21 cellular contexts compared by ENCODE assay signal in genomic region chr9:97573482-97574073, GRCh38. TPM values are rescaled to one million over a fixed set of nuclear protein-coding genes. Genes with fewer than 3 reads are reported as not detected.
A peak's percentile ranks its signal among the peaks of the same experiment; 100 is the strongest.
DNase-seq lines count a peak whose midpoint lies in the region; ATAC-seq and TF ChIP-seq lines count a peak whose summit lies in the region.
"Had no signal": no experiment of that assay in that cellular context is flagged by ENCODE, and none has a peak within 500 bp of the region (broad histone marks: within the 10 kb centered on the region; RNA-seq: fewer than 3 reads in every experiment).

No MANE protein-coding gene starts in this region.

- intact Hi-C loops in natural killer cell (cut with micrococcal nuclease) (no loop called here), psoas muscle (cut with DNase I) (no loop called here)

- H3K4me3 Mint-ChIP-seq in natural killer cell treated with Interleukin-12 subunit alpha and Interleukin-12 subunit beta and Interleukin-15 and Interleukin-18, amount 100 ng/mL, for 72 hours = peak overlapping the region; percentile 10
- H3K4me3 Mint-ChIP-seq in natural killer cell = no peak overlapping the region
- peak overlapping the region; percentile 49 for H3K4me3 Mint-ChIP-seq in T-helper 17 cell
- H3K4me3 Mint-ChIP-seq in endothelial cell (ENCODE audit: unreplicated experiment) = no peak overlapping the region
- H3K4me3 Mint-ChIP-seq: activated naive CD4-positive, alpha-beta T cell treated with anti-CD3 and anti-CD28 coated beads for 36 hours; CD8-positive, alpha-beta T cell; stimulated activated memory B cell treated with anti-CD40 and anti-IgM and Interleukin-4, amounts not matched to agents 10 μg/mL and 1 μg/mL and 100 μg/mL, for 72 hours had no signal

- no peak for ATAC-seq in natural killer cell treated with Interleukin-12 subunit alpha and Interleukin-12 subunit beta and Interleukin-15 and Interleukin-18, amount 100 ng/mL, for 72 hours
- ATAC-seq in natural killer cell (no peak), T-helper 17 cell (no peak), psoas muscle (no peak)
- ATAC-seq: CD8-positive, alpha-beta T cell; foreskin keratinocyte; left lung; stimulated activated memory B cell treated with anti-CD40 and anti-IgM and Interleukin-4, amounts not matched to agents 10 μg/mL and 1 μg/mL and 100 μg/mL, for 72 hours had no signal

- TF ChIP-seq CTCF in natural killer cell (IDR thresholded peaks at IDR 0.05) = no peak
- no peak for TF ChIP-seq CTCF in psoas muscle (IDR thresholded peaks at IDR 0.05)
- TF ChIP-seq CTCF in endothelial cell (IDR thresholded peaks at IDR 0.05; ENCODE audit: unreplicated experiment) = no peak

- H3K27me3 Mint-ChIP-seq in natural killer cell treated with Interleukin-12 subunit alpha and Interleukin-12 subunit beta and Interleukin-15 and Interleukin-18, amount 100 ng/mL, for 72 hours = no peaks in the 10 kb centered on the region
- H3K27me3 Mint-ChIP-seq in natural killer cell (ENCODE audit: low read depth in 2 of 2) (peaks cover 0 to 6% of the 10 kb centered on the region in 2 donors), T-helper 17 cell (peaks cover 5% of the 10 kb centered on the region), endothelial cell (ENCODE audit: unreplicated experiment) (peaks cover 1% of the 10 kb centered on the region)
- H3K27me3 Mint-ChIP-seq: stimulated activated memory B cell treated with anti-CD40 and anti-IgM and Interleukin-4, amounts not matched to agents 10 μg/mL and 1 μg/mL and 100 μg/mL, for 72 hours had no signal

- no peaks in the 10 kb centered on the region for H3K27me3 ChIP-seq in psoas muscle (ENCODE audit: insufficient read depth in 3 of 3, low read length in 2 of 3)
- no peaks in the 10 kb centered on the region for H3K27me3 ChIP-seq in effector memory CD4-positive, alpha-beta T cell (replicated peaks; ENCODE audit: control insufficient read depth, insufficient read depth, low read length, poor library complexity, severe bottlenecking)
- H3K27me3 ChIP-seq: left lung had no signal

- DNase-seq in natural killer cell treated with Interleukin-12 subunit alpha and Interleukin-12 subunit beta and Interleukin-15 and Interleukin-18, amount 100 ng/mL, for 72 hours (ENCODE audit: low spot score) = no peak
- DNase-seq in natural killer cell = no peak
- DNase-seq in T-helper 17 cell = no peak
- no peak for DNase-seq in psoas muscle
- DNase-seq in effector memory CD4-positive, alpha-beta T cell = no peak
- no peak for DNase-seq in endothelial cell (ENCODE audit: low spot score)
- no peak for DNase-seq in Ammon's horn (ENCODE audit: low spot score)
- DNase-seq: activated CD4-positive, alpha-beta T cell treated with anti-CD3 and anti-CD28 coated beads, Interleukin-2, amount 50 U/mL, for 1 hour; activated naive CD4-positive, alpha-beta T cell treated with anti-CD3 and anti-CD28 coated beads for 36 hours; central memory CD4-positive, alpha-beta T cell; DMS 273 treated with DMSO at 0.1 percent for 48 hours; foreskin keratinocyte; left lung; naive B cell; NCI-H1436; NCI-H446 treated with DMSO at 0.1 percent for 48 hours; T-helper 9 cell had no signal

- H3K4me1 Mint-ChIP-seq in natural killer cell treated with Interleukin-12 subunit alpha and Interleukin-12 subunit beta and Interleukin-15 and Interleukin-18, amount 100 ng/mL, for 72 hours (ENCODE audit: low read depth in 2 of 2) = peaks cover 0 to 16% of the 10 kb centered on the region in 2 donors
- peaks cover 6 to 22% of the 10 kb centered on the region in 2 donors for H3K4me1 Mint-ChIP-seq in natural killer cell
- H3K4me1 Mint-ChIP-seq in T-helper 17 cell = peaks cover 9% of the 10 kb centered on the region
- no peaks in the 10 kb centered on the region for H3K4me1 Mint-ChIP-seq in endothelial cell (ENCODE audit: unreplicated experiment)

- H3K4me3 ChIP-seq in psoas muscle = no peak overlapping the region
- no peak overlapping the region for H3K4me3 ChIP-seq in effector memory CD4-positive, alpha-beta T cell (ENCODE audit: insufficient read depth, low read depth, low read length, poor library complexity, severe bottlenecking)
- H3K4me3 ChIP-seq: left lung, smooth muscle cell had no signal

- H3K36me3 ChIP-seq in psoas muscle (ENCODE audit: insufficient read depth in 1 of 2, low read depth in 1 of 2) = peaks cover 0 to 54% of the 10 kb centered on the region in 2 donors
- H3K36me3 ChIP-seq in effector memory CD4-positive, alpha-beta T cell (ENCODE audit: control insufficient read depth, insufficient read depth, low read length) = no peaks in the 10 kb centered on the region
- H3K36me3 ChIP-seq: left lung had no signal

- H3K4me1 ChIP-seq in psoas muscle = peaks cover 30% of the 10 kb centered on the region
- no peaks in the 10 kb centered on the region for H3K4me1 ChIP-seq in effector memory CD4-positive, alpha-beta T cell (ENCODE audit: control insufficient read depth, insufficient read depth, low read length, poor library complexity, severe bottlenecking)
- H3K4me1 ChIP-seq: foreskin keratinocyte, left lung had no signal

- H3K36me3 Mint-ChIP-seq in natural killer cell treated with Interleukin-12 subunit alpha and Interleukin-12 subunit beta and Interleukin-15 and Interleukin-18, amount 100 ng/mL, for 72 hours = no peaks in the 10 kb centered on the region
- H3K36me3 Mint-ChIP-seq in natural killer cell (no peaks in the 10 kb centered on the region), T-helper 17 cell (ENCODE audit: low read depth) (peaks cover 2% of the 10 kb centered on the region), endothelial cell (ENCODE audit: low read depth, unreplicated experiment) (no peaks in the 10 kb centered on the region)
- H3K36me3 Mint-ChIP-seq: naive B cell; stimulated activated memory B cell treated with anti-CD40 and anti-IgM and Interleukin-4, amounts not matched to agents 10 μg/mL and 1 μg/mL and 100 μg/mL, for 72 hours had no signal

- peak overlapping the region; percentile 79 for H3K27ac ChIP-seq in psoas muscle
- H3K27ac ChIP-seq in effector memory CD4-positive, alpha-beta T cell (ENCODE audit: insufficient read depth, low read length, poor library complexity, severe bottlenecking) = no peak overlapping the region
- H3K27ac ChIP-seq: foreskin keratinocyte, KMS-11, left lung had no signal

- H3K9me3 ChIP-seq in T-helper 17 cell (ENCODE audit: control insufficient read depth, low read length, poor library complexity, severe bottlenecking) = no peaks in the 10 kb centered on the region
- H3K9me3 ChIP-seq in psoas muscle = no peaks in the 10 kb centered on the region
- H3K9me3 ChIP-seq in effector memory CD4-positive, alpha-beta T cell (ENCODE audit: control insufficient read depth, low read length) = no peaks in the 10 kb centered on the region
- H3K9me3 ChIP-seq: left lung had no signal

- no peaks in the 10 kb centered on the region for H3K9me3 Mint-ChIP-seq in natural killer cell treated with Interleukin-12 subunit alpha and Interleukin-12 subunit beta and Interleukin-15 and Interleukin-18, amount 100 ng/mL, for 72 hours
- H3K9me3 Mint-ChIP-seq in natural killer cell (no peaks in the 10 kb centered on the region), endothelial cell (ENCODE audit: unreplicated experiment) (no peaks in the 10 kb centered on the region)
- H3K9me3 Mint-ChIP-seq: CD8-positive, alpha-beta T cell; stimulated activated memory B cell treated with anti-CD40 and anti-IgM and Interleukin-4, amounts not matched to agents 10 μg/mL and 1 μg/mL and 100 μg/mL, for 72 hours had no signal

- 87 to 95% (median 91%) methylated on average over 5 of the region's 5 CpGs for WGBS in psoas muscle, 3 donors

- peak overlapping the region in 1 of 2 donors; percentile 41 for H3K27ac Mint-ChIP-seq in natural killer cell treated with Interleukin-12 subunit alpha and Interleukin-12 subunit beta and Interleukin-15 and Interleukin-18, amount 100 ng/mL, for 72 hours
- H3K27ac Mint-ChIP-seq in natural killer cell (no peak overlapping the region), T-helper 17 cell (no peak overlapping the region), endothelial cell (ENCODE audit: unreplicated experiment) (no peak overlapping the region)
- H3K27ac Mint-ChIP-seq: activated naive CD4-positive, alpha-beta T cell treated with anti-CD3 and anti-CD28 coated beads for 36 hours; CD8-positive, alpha-beta T cell; naive B cell; stimulated activated memory B cell treated with anti-CD40 and anti-IgM and Interleukin-4, amounts not matched to agents 10 μg/mL and 1 μg/mL and 100 μg/mL, for 72 hours had no signal

RNA-seq across cellular contexts. Expression of gene TSTD2, which starts 59.6 kb away (rescaled TPM):
- 10 to 100 TPM; 18.8 to 25.4 TPM for total RNA-seq in natural killer cell treated with Interleukin-12 subunit alpha and Interleukin-12 subunit beta and Interleukin-15 and Interleukin-18, amount 100 ng/mL, for 72 hours
- total RNA-seq in natural killer cell (10 to 100 TPM; 16.2 to 25.7 (median 24.7) TPM), T-helper 17 cell (10 to 100 TPM; 15.5 to 26.7 TPM), psoas muscle (10 to 100 TPM; 17.1 to 22.9 (median 19.4) TPM), endothelial cell (ENCODE audit: unreplicated experiment) (17.5 TPM)
- 10 to 100 TPM; 16.2 to 22.7 (median 17.4) TPM for polyA plus RNA-seq in psoas muscle

Comparison
In these comparisons a context has a peak if more than half of its experiments do, and no peak if none do; other contexts are left out.
1. H3K4me3 Mint-ChIP-seq: peak in natural killer cell treated with Interleukin-12 subunit alpha and Interleukin-12 subunit beta and Interleukin-15 and Interleukin-18, amount 100 ng/mL, for 72 hours (single experiment) and T-helper 17 cell (single experiment); none in natural killer cell (single experiment) and endothelial cell (single experiment).